Comparison of ENCODE assay signal across 18 cellular contexts in the genomic region with DNA sequence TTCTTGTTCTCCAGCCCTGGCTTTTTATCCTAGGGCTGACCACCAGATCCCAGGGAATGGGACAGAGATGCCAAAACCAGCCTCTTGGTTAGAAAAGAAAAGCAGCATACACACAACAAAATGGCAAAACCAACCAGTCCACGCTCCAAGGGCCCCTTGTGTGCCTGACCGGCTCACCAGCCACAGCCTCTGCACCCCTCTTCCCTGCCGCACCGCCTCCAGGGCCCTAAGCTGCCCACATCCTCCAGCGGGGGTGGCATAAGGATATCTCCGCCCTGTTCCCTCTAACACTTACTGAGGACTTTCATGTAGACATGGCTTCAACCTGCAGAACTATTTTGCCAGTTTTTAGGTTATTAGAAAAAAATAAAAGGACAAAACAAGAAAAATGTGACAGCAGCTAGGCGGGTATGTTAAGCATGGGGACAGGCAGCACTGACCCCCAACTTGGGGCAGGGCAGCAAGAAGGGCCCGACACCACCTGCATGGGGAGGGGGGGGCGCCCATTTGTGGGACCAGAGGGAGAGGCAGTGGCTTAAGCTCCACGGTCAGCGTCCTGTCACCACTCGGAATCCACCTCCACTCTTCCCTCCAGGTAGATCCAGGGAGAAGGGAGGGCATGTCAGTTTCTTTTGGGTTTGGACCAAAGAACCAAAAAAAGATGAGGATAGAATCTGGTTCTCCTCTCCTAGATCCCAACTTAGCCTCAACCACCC. TPM values are rescaled to one million over a fixed set of nuclear protein-coding genes. Genes with fewer than 3 reads are reported as not detected.
DNase-seq lines count a peak whose midpoint lies in the region; ATAC-seq and TF ChIP-seq lines count a peak whose summit lies in the region.
"Had no signal": no experiment of that assay in that cellular context is flagged by ENCODE, and none has a peak within 500 bp of the region (broad histone marks: within the 10 kb centered on the region; RNA-seq: fewer than 3 reads in every experiment).

No MANE protein-coding gene starts in this region.

- intact Hi-C loops in natural killer cell (cut with micrococcal nuclease): no loop called here
- intact Hi-C loops in naive thymus-derived CD4-positive, alpha-beta T cell (cut with micrococcal nuclease): no loop called here

- POLR2A ChIA-PET in naive thymus-derived CD4-positive, alpha-beta T cell (lab: Charles Lee): no interaction called here

- no peak for ATAC-seq in natural killer cell treated with Interleukin-12 subunit alpha and Interleukin-12 subunit beta and Interleukin-15 and Interleukin-18, amount 100 ng/mL, for 72 hours
- ATAC-seq in natural killer cell: no peak
- no peak for ATAC-seq in naive thymus-derived CD4-positive, alpha-beta T cell
- ATAC-seq: activated CD8-positive, alpha-beta memory T cell treated with anti-CD3 and anti-CD28 coated beads, Interleukin-2, amount 10 ng/mL, durations not matched to agents 7 days and 5 days had no signal

- H3K9me3 ChIP-seq in naive thymus-derived CD4-positive, alpha-beta T cell (ENCODE audit: control insufficient read depth in 2 of 3, low read length in 3 of 3): no peaks in the 10 kb centered on the region
- H3K9me3 ChIP-seq: esophagus squamous epithelium, vagina had no signal

- H3K36me3 ChIP-seq in naive thymus-derived CD4-positive, alpha-beta T cell (ENCODE audit: control insufficient read depth in 2 of 3, insufficient read depth in 3 of 3, low read length in 3 of 3): peaks cover 0 to 72% (median 16%) of the 10 kb centered on the region in 3 experiments

- no peaks in the 10 kb centered on the region for H3K27me3 Mint-ChIP-seq in natural killer cell treated with Interleukin-12 subunit alpha and Interleukin-12 subunit beta and Interleukin-15 and Interleukin-18, amount 100 ng/mL, for 72 hours
- H3K27me3 Mint-ChIP-seq in natural killer cell (ENCODE audit: low read depth in 2 of 2): no peaks in the 10 kb centered on the region
- peaks cover 2% of the 10 kb centered on the region for H3K27me3 Mint-ChIP-seq in brain
- H3K27me3 Mint-ChIP-seq in naive thymus-derived CD4-positive, alpha-beta T cell: no peaks in the 10 kb centered on the region
- H3K27me3 Mint-ChIP-seq: activated CD8-positive, alpha-beta memory T cell treated with anti-CD3 and anti-CD28 coated beads, Interleukin-2, amount 10 ng/mL, durations not matched to agents 7 days and 5 days had no signal

- peak overlapping the region in 1 of 2 donors; percentile 19 for H3K27ac Mint-ChIP-seq in natural killer cell treated with Interleukin-12 subunit alpha and Interleukin-12 subunit beta and Interleukin-15 and Interleukin-18, amount 100 ng/mL, for 72 hours
- H3K27ac Mint-ChIP-seq in natural killer cell (peak overlapping the region in 1 of 2 donors; percentile 81), brain (peak overlapping the region in 4 of 5 experiments; percentile 44 to 91 (median 88))
- H3K27ac Mint-ChIP-seq in naive thymus-derived CD4-positive, alpha-beta T cell: peak overlapping the region in 6 of 9 donors; percentile 12 to 80 (median 32)
- H3K27ac Mint-ChIP-seq: activated CD8-positive, alpha-beta memory T cell treated with anti-CD3 and anti-CD28 coated beads, Interleukin-2, amount 10 ng/mL, durations not matched to agents 7 days and 5 days had no signal

- H3K4me1 ChIP-seq in naive thymus-derived CD4-positive, alpha-beta T cell (ENCODE audit: control insufficient read depth in 2 of 2, insufficient read depth in 2 of 2, low read length in 2 of 2): no peaks in the 10 kb centered on the region
- H3K4me1 ChIP-seq: esophagus squamous epithelium, vagina had no signal

- H3K27me3 ChIP-seq in naive thymus-derived CD4-positive, alpha-beta T cell (ENCODE audit: control insufficient read depth in 2 of 2, insufficient read depth in 2 of 2, low read length in 2 of 2): no peaks in the 10 kb centered on the region
- H3K27me3 ChIP-seq: esophagus squamous epithelium, vagina had no signal

- CTCF ChIA-PET in naive thymus-derived CD4-positive, alpha-beta T cell (lab: Charles Lee): no interaction called here

- H3K4me3 ChIP-seq in naive thymus-derived CD4-positive, alpha-beta T cell (ENCODE audit: low read length): no peak overlapping the region
- H3K4me3 ChIP-seq: esophagus squamous epithelium, vagina had no signal

- no peaks in the 10 kb centered on the region for H3K4me1 Mint-ChIP-seq in natural killer cell treated with Interleukin-12 subunit alpha and Interleukin-12 subunit beta and Interleukin-15 and Interleukin-18, amount 100 ng/mL, for 72 hours (ENCODE audit: low read depth in 2 of 2)
- H3K4me1 Mint-ChIP-seq in natural killer cell (no peaks in the 10 kb centered on the region), brain (no peaks in the 10 kb centered on the region)
- H3K4me1 Mint-ChIP-seq in naive thymus-derived CD4-positive, alpha-beta T cell: peaks cover 0 to 3% (median 0%) of the 10 kb centered on the region in 7 donors
- H3K4me1 Mint-ChIP-seq: activated CD8-positive, alpha-beta memory T cell treated with anti-CD3 and anti-CD28 coated beads, Interleukin-2, amount 10 ng/mL, durations not matched to agents 7 days and 5 days had no signal

- H3K4me3 Mint-ChIP-seq in natural killer cell treated with Interleukin-12 subunit alpha and Interleukin-12 subunit beta and Interleukin-15 and Interleukin-18, amount 100 ng/mL, for 72 hours: no peak overlapping the region
- H3K4me3 Mint-ChIP-seq in natural killer cell (no peak overlapping the region), brain (no peak overlapping the region)
- no peak overlapping the region for H3K4me3 Mint-ChIP-seq in naive thymus-derived CD4-positive, alpha-beta T cell
- H3K4me3 Mint-ChIP-seq: activated CD8-positive, alpha-beta memory T cell treated with anti-CD3 and anti-CD28 coated beads, Interleukin-2, amount 10 ng/mL, durations not matched to agents 7 days and 5 days had no signal

- H3K9me3 Mint-ChIP-seq in natural killer cell treated with Interleukin-12 subunit alpha and Interleukin-12 subunit beta and Interleukin-15 and Interleukin-18, amount 100 ng/mL, for 72 hours: no peaks in the 10 kb centered on the region
- H3K9me3 Mint-ChIP-seq in natural killer cell: no peaks in the 10 kb centered on the region
- no peaks in the 10 kb centered on the region for H3K9me3 Mint-ChIP-seq in brain
- H3K9me3 Mint-ChIP-seq in naive thymus-derived CD4-positive, alpha-beta T cell: no peaks in the 10 kb centered on the region

- peak; percentile 31 for DNase-seq in natural killer cell treated with Interleukin-12 subunit alpha and Interleukin-12 subunit beta and Interleukin-15 and Interleukin-18, amount 100 ng/mL, for 72 hours (ENCODE audit: low spot score)
- DNase-seq in natural killer cell: no peak
- no peak for DNase-seq in naive thymus-derived CD4-positive, alpha-beta T cell
- DNase-seq in DMS114 treated with DMSO at 0.1 percent for 48 hours (lab: John Stamatoyannopoulos, UW; ENCODE audit: unreplicated experiment): no peak
- no peak for DNase-seq in cerebellum (ENCODE audit: low spot score)
- DNase-seq in RPMI8226: no peak
- no peak for DNase-seq in activated effector memory CD4-positive, alpha-beta T cell treated with anti-CD3 and anti-CD28 coated beads, Interleukin-2, amount 50 U/mL, for 16 hours
- DNase-seq: activated CD4-positive, alpha-beta T cell treated with anti-CD3 and anti-CD28 coated beads for 1 hour; activated CD8-positive, alpha-beta memory T cell treated with anti-CD3 and anti-CD28 coated beads, Interleukin-2, amount 10 ng/mL, durations not matched to agents 7 days and 5 days; activated effector memory CD4-positive, alpha-beta T cell treated with Interleukin-2 at 50 U/mL for 16 hours; esophagus squamous epithelium; mesenchymal stem cell; NCI-H187; SIG-M5; stimulated activated CD4-positive, alpha-beta T cell treated with anti-CD3 and anti-CD28 coated beads, Interleukin-2, amount 100 ng/mL, for 24 hours; T1000 had no signal

- no peak overlapping the region for H3K27ac ChIP-seq in naive thymus-derived CD4-positive, alpha-beta T cell (ENCODE audit: low read depth, low read length)
- H3K27ac ChIP-seq: esophagus squamous epithelium, vagina had no signal

- H3K36me3 Mint-ChIP-seq in natural killer cell treated with Interleukin-12 subunit alpha and Interleukin-12 subunit beta and Interleukin-15 and Interleukin-18, amount 100 ng/mL, for 72 hours: no peaks in the 10 kb centered on the region
- H3K36me3 Mint-ChIP-seq in natural killer cell (no peaks in the 10 kb centered on the region), brain (peaks cover 57% of the 10 kb centered on the region)
- H3K36me3 Mint-ChIP-seq in naive thymus-derived CD4-positive, alpha-beta T cell: peaks cover 0 to 25% (median 3%) of the 10 kb centered on the region in 5 donors

- TF ChIP-seq CTCF in natural killer cell (IDR thresholded peaks at IDR 0.05) (no peak), brain (conservative IDR thresholded peaks at IDR 0.05) (no peak)

RNA-seq across cellular contexts. Expression of a gene that starts 49.1 kb away (rescaled TPM):
- 100 to 1,000 TPM; 101 to 177 TPM for total RNA-seq in natural killer cell treated with Interleukin-12 subunit alpha and Interleukin-12 subunit beta and Interleukin-15 and Interleukin-18, amount 100 ng/mL, for 72 hours
- 10 to 100 TPM; 72.0 to 83.4 (median 82.1) TPM for total RNA-seq in natural killer cell
- polyA plus RNA-seq in brain (ENCODE audit: insufficient read depth, low read depth, low replicate concordance): 55.1 TPM
- 100 to 1,000 TPM in 1 of 5 experiments, 10 to 100 TPM in 4; 64.1 to 103 (median 92.0) TPM for total RNA-seq in naive thymus-derived CD4-positive, alpha-beta T cell
- 10 to 100 TPM; 27.8 to 65.8 TPM for polyA plus RNA-seq in naive thymus-derived CD4-positive, alpha-beta T cell
- 65.0 TPM for total RNA-seq in cerebellum
